18 cellular contexts compared by ENCODE assay signal in genomic region chr7:116214921-116215320, GRCh38. TPM values are rescaled to one million over a fixed set of nuclear protein-coding genes. Genes with fewer than 3 reads are reported as not detected.
A peak's percentile ranks its signal among the peaks of the same experiment; 100 is the strongest.
DNase-seq lines count a peak whose midpoint lies in the region; ATAC-seq and TF ChIP-seq lines count a peak whose summit lies in the region.
"Had no signal": no experiment of that assay in that cellular context is flagged by ENCODE, and none has a peak within 500 bp of the region (broad histone marks: within the 10 kb centered on the region; RNA-seq: fewer than 3 reads in every experiment).

No MANE protein-coding gene starts in this region.

- ATAC-seq in gastroesophageal sphincter (no peak), GM21367 (IDR thresholded peaks at IDR 0.05; ENCODE audit: unreplicated experiment) (no peak)
- ATAC-seq: GM23338, sciatic nerve had no signal

- H3K4me1 Mint-ChIP-seq in activated naive CD4-positive, alpha-beta T cell treated with anti-CD3 and anti-CD28 coated beads, Interleukin-2, amount 50 U/mL, for 24 hours = peaks cover 77% of the 10 kb centered on the region
- peaks cover 82% of the 10 kb centered on the region for H3K4me1 Mint-ChIP-seq in activated T-helper 1 cell treated with anti-CD3 and anti-CD28 coated beads, Interleukin-12 subunit alpha, Interleukin-12 subunit beta, Interleukin-2, Interleukin-4 antibody, amounts not matched to agents 30 ng/mL and 10 ng/mL and 1 ng/mL, durations not matched to agents 14 hours and 24 hours and 36 hours (ENCODE audit: low read depth)
- peaks cover 52% of the 10 kb centered on the region for H3K4me1 Mint-ChIP-seq in type B pancreatic cell (ENCODE audit: unreplicated experiment)
- H3K4me1 Mint-ChIP-seq in endodermal cell = peaks cover 21% of the 10 kb centered on the region

- no peak for DNase-seq in activated naive CD4-positive, alpha-beta T cell (lab: John Stamatoyannopoulos, UW)
- DNase-seq in activated T-helper 1 cell treated with anti-CD3 and anti-CD28 coated beads, Interleukin-12 subunit alpha, Interleukin-12 subunit beta, Interleukin-2, Interleukin-4 antibody, amounts not matched to agents 30 ng/mL and 10 ng/mL and 1 ng/mL, durations not matched to agents 14 hours and 24 hours and 36 hours (ENCODE audit: low spot score) = no peak
- DNase-seq in type B pancreatic cell (ENCODE audit: extremely low spot score, unreplicated experiment) (no peak), NCI-H2081 treated with DMSO at 0.1 percent for 48 hours (lab: John Stamatoyannopoulos, UW) (no peak), endodermal cell (no peak)
- DNase-seq: activated effector memory CD4-positive, alpha-beta T cell treated with anti-CD3 and anti-CD28 coated beads, Interleukin-2, amount 50 U/mL, for 16 hours; BE2C; NCI-H2029 treated with DMSO at 0.1 percent for 48 hours; NCI-H774; RPMI8226; stimulated activated CD4-positive, alpha-beta T cell treated with anti-CD3 and anti-CD28 coated beads, Interleukin-2, amount 100 ng/mL, for 48 hours; stimulated activated CD8-positive, alpha-beta memory T cell treated with anti-CD3 and anti-CD28 coated beads, Interleukin-4, amount 100 ng/mL, for 48 hours had no signal

- H3K9me3 ChIP-seq in gastroesophageal sphincter (no peaks in the 10 kb centered on the region), endodermal cell (ENCODE audit: control insufficient read depth, low read length) (no peaks in the 10 kb centered on the region)
- H3K9me3 ChIP-seq: BE2C had no signal

- H3K27me3 ChIP-seq in gastroesophageal sphincter (no peaks in the 10 kb centered on the region), endodermal cell (ENCODE audit: control insufficient read depth, insufficient read depth, low read length, poor library complexity, severe bottlenecking) (no peaks in the 10 kb centered on the region)

- TF ChIP-seq CTCF in gastroesophageal sphincter (IDR thresholded peaks at IDR 0.05) (no peak), type B pancreatic cell (conservative IDR thresholded peaks at IDR 0.05) (no peak), endodermal cell (conservative IDR thresholded peaks at IDR 0.05) (no peak)

- H3K36me3 Mint-ChIP-seq in activated naive CD4-positive, alpha-beta T cell treated with anti-CD3 and anti-CD28 coated beads, Interleukin-2, amount 50 U/mL, for 24 hours = peaks cover 8% of the 10 kb centered on the region
- peaks cover 20% of the 10 kb centered on the region for H3K36me3 Mint-ChIP-seq in activated T-helper 1 cell treated with anti-CD3 and anti-CD28 coated beads, Interleukin-12 subunit alpha, Interleukin-12 subunit beta, Interleukin-2, Interleukin-4 antibody, amounts not matched to agents 30 ng/mL and 10 ng/mL and 1 ng/mL, durations not matched to agents 14 hours and 24 hours and 36 hours (ENCODE audit: low read depth)
- H3K36me3 Mint-ChIP-seq in type B pancreatic cell = peaks cover 11% of the 10 kb centered on the region
- H3K36me3 Mint-ChIP-seq in endodermal cell (ENCODE audit: low read depth) = no peaks in the 10 kb centered on the region

- no peak overlapping the region for H3K4me3 ChIP-seq in gastroesophageal sphincter
- no peak overlapping the region for H3K4me3 ChIP-seq in endodermal cell (ENCODE audit: low read length)
- H3K4me3 ChIP-seq: cardiac muscle cell, GM23338 had no signal

- TF ChIP-seq POLR2A in gastroesophageal sphincter (IDR thresholded peaks at IDR 0.05) = no peak

- peak overlapping the region; percentile 79 for H3K27ac Mint-ChIP-seq in activated naive CD4-positive, alpha-beta T cell treated with anti-CD3 and anti-CD28 coated beads, Interleukin-2, amount 50 U/mL, for 24 hours
- peak overlapping the region; percentile 35 for H3K27ac Mint-ChIP-seq in activated T-helper 1 cell treated with anti-CD3 and anti-CD28 coated beads, Interleukin-12 subunit alpha, Interleukin-12 subunit beta, Interleukin-2, Interleukin-4 antibody, amounts not matched to agents 30 ng/mL and 10 ng/mL and 1 ng/mL, durations not matched to agents 14 hours and 24 hours and 36 hours
- H3K27ac Mint-ChIP-seq in type B pancreatic cell (peak overlapping the region; percentile 4), endodermal cell (no peak overlapping the region)
- H3K27ac Mint-ChIP-seq: GM23338 had no signal

- H3K36me3 ChIP-seq in gastroesophageal sphincter (no peaks in the 10 kb centered on the region), endodermal cell (ENCODE audit: control insufficient read depth, insufficient read depth, low read length) (no peaks in the 10 kb centered on the region)
- H3K36me3 ChIP-seq: BE2C, cardiac muscle cell had no signal

- H3K9ac ChIP-seq in endodermal cell (ENCODE audit: extremely low read depth, low read length, poor library complexity, severe bottlenecking) = no peak overlapping the region

- H3K27ac ChIP-seq in gastroesophageal sphincter (peak overlapping the region; percentile 68 to 98 (median 96)), endodermal cell (ENCODE audit: low read depth, low read length) (no peak overlapping the region)
- H3K27ac ChIP-seq: cardiac muscle cell had no signal

- WGBS in gastroesophageal sphincter (ENCODE audit: low coverage in 1 of 2), 2 donors = 92 to 93% methylated on average over 2 to 3 of the region's 3 CpGs
- 89 to 100% methylated on average over 1 to 3 of the region's 3 CpGs for WGBS in endodermal cell (ENCODE audit: insufficient coverage in 1 of 2, insufficient read length in 1 of 2), 2 experiments

- no peaks in the 10 kb centered on the region for H3K9me3 Mint-ChIP-seq in activated naive CD4-positive, alpha-beta T cell treated with anti-CD3 and anti-CD28 coated beads, Interleukin-2, amount 50 U/mL, for 24 hours
- no peaks in the 10 kb centered on the region for H3K9me3 Mint-ChIP-seq in activated T-helper 1 cell treated with anti-CD3 and anti-CD28 coated beads, Interleukin-12 subunit alpha, Interleukin-12 subunit beta, Interleukin-2, Interleukin-4 antibody, amounts not matched to agents 30 ng/mL and 10 ng/mL and 1 ng/mL, durations not matched to agents 14 hours and 24 hours and 36 hours
- no peaks in the 10 kb centered on the region for H3K9me3 Mint-ChIP-seq in type B pancreatic cell
- no peaks in the 10 kb centered on the region for H3K9me3 Mint-ChIP-seq in endodermal cell
- H3K9me3 Mint-ChIP-seq: GM23338 had no signal

- H3K27me3 Mint-ChIP-seq in activated naive CD4-positive, alpha-beta T cell treated with anti-CD3 and anti-CD28 coated beads, Interleukin-2, amount 50 U/mL, for 24 hours = no peaks in the 10 kb centered on the region
- no peaks in the 10 kb centered on the region for H3K27me3 Mint-ChIP-seq in activated T-helper 1 cell treated with anti-CD3 and anti-CD28 coated beads, Interleukin-12 subunit alpha, Interleukin-12 subunit beta, Interleukin-2, Interleukin-4 antibody, amounts not matched to agents 30 ng/mL and 10 ng/mL and 1 ng/mL, durations not matched to agents 14 hours and 24 hours and 36 hours (ENCODE audit: insufficient read depth)
- H3K27me3 Mint-ChIP-seq in type B pancreatic cell (peaks cover 8% of the 10 kb centered on the region), endodermal cell (ENCODE audit: insufficient read depth) (peaks cover 1% of the 10 kb centered on the region)

- peak overlapping the region; percentile 99 for H3K4me3 Mint-ChIP-seq in activated naive CD4-positive, alpha-beta T cell treated with anti-CD3 and anti-CD28 coated beads, Interleukin-2, amount 50 U/mL, for 24 hours
- H3K4me3 Mint-ChIP-seq in activated T-helper 1 cell treated with anti-CD3 and anti-CD28 coated beads, Interleukin-12 subunit alpha, Interleukin-12 subunit beta, Interleukin-2, Interleukin-4 antibody, amounts not matched to agents 30 ng/mL and 10 ng/mL and 1 ng/mL, durations not matched to agents 14 hours and 24 hours and 36 hours = peak overlapping the region; percentile 17
- H3K4me3 Mint-ChIP-seq in type B pancreatic cell (peak overlapping the region; percentile 10), endodermal cell (no peak overlapping the region)
- H3K4me3 Mint-ChIP-seq: GM23338 had no signal

- H3K4me1 ChIP-seq in gastroesophageal sphincter = peaks cover 0 to 78% (median 33%) of the 10 kb centered on the region in 3 donors
- peaks cover 4% of the 10 kb centered on the region for H3K4me1 ChIP-seq in endodermal cell (ENCODE audit: control insufficient read depth, insufficient read depth, low read length)
- H3K4me1 ChIP-seq: BE2C had no signal

- TF ChIP-seq EP300 in gastroesophageal sphincter (IDR thresholded peaks at IDR 0.05) = no peak

- intact Hi-C loops in activated T-helper 1 cell treated with anti-CD3 and anti-CD28 coated beads, Interleukin-12 subunit alpha, Interleukin-12 subunit beta, Interleukin-2, Interleukin-4 antibody, amounts not matched to agents 30 ng/mL and 10 ng/mL and 1 ng/mL, durations not matched to agents 14 hours and 24 hours and 36 hours (cut with micrococcal nuclease) = loop anchor here (10.0 kb wide), 4 partner anchors 800 to 1970 kb away; partner anchors contain the start of genes LSM8 and MDFIC

RNA-seq across cellular contexts. Expression of gene TES, which starts 4.6 kb away (rescaled TPM):
- total RNA-seq in activated T-helper 1 cell treated with anti-CD3 and anti-CD28 coated beads, Interleukin-12 subunit alpha, Interleukin-12 subunit beta, Interleukin-2, Interleukin-4 antibody, amounts not matched to agents 30 ng/mL and 10 ng/mL and 1 ng/mL, durations not matched to agents 14 hours and 24 hours and 36 hours = 36.2 and 38.4 TPM in 2 replicates
- 100 to 1,000 TPM; 245 to 501 (median 290) TPM for total RNA-seq in gastroesophageal sphincter
- 91.1 and 135 TPM in 2 replicates for total RNA-seq in type B pancreatic cell (ENCODE audit: low replicate concordance)
- total RNA-seq in endodermal cell = 10 to 100 TPM; 23.1 to 31.0 TPM
- polyA plus RNA-seq in endodermal cell (2013, experiment 1 of 2) = 12.5 TPM
- 12.4 TPM for polyA plus RNA-seq in endodermal cell (2013, experiment 2 of 2)
